In genomic region chrX:6266041-6266440, GRCh38 we compare ENCODE assay signal across 5 cellular contexts. TPM values are rescaled to one million over a fixed set of nuclear protein-coding genes. Genes with fewer than 3 reads are reported as not detected.
"Had no signal": no experiment of that assay in that cellular context is flagged by ENCODE, and none has a peak within 500 bp of the region (broad histone marks: within the 10 kb centered on the region; RNA-seq: fewer than 3 reads in every experiment).

No MANE protein-coding gene starts in this region.

- H3K4me3 ChIP-seq: GM23338 had no signal

- ATAC-seq: GM23338 had no signal

- H2AFZ ChIP-seq: GM23338 had no signal

- H3K4me2 ChIP-seq: GM23338 had no signal

- DNase-seq: H9, HCEC 1CT, IMR-90 had no signal

RNA-seq across cellular contexts. Expression of gene NLGN4X, which starts 37.4 kb away (rescaled TPM):
- total RNA-seq: HT-29, IMR-90 had no signal
- polyA plus RNA-seq: IMR-90 had no signal
